19 cellular contexts compared by ENCODE assay signal in genomic region chr3:180531303-180532278, GRCh38.
"Had no signal": no experiment of that assay in that cellular context is flagged by ENCODE, and none has a peak within 500 bp of the region (broad histone marks: within the 10 kb centered on the region; RNA-seq: fewer than 3 reads in every experiment).

No MANE protein-coding gene starts in this region.

- ATAC-seq: HepG2 had no signal

- H3K4me1 ChIP-seq: SJSA1 had no signal

- H3K36me3 ChIP-seq: SJSA1 had no signal

- DNase-seq: IMR-90, Karpas-422, KG1, MM.1S, NCI-H1092 treated with DMSO at 0.1 percent for 48 hours, NCI-H1436, NCI-H187, NCI-H2029 treated with DMSO at 0.1 percent for 48 hours, NCI-H2171 treated with DMSO at 0.1 percent for 48 hours, NCI-H524 treated with DMSO at 0.1 percent for 48 hours, NCI-H69, NCI-H774, Right ventricle myocardium superior, RPMI8226, SIG-M5, SW 1271 had no signal

- H3K27ac ChIP-seq: SJSA1, SK-N-MC had no signal

- H3K4me3 ChIP-seq: SJSA1, SK-N-MC had no signal

- H3K27me3 ChIP-seq: SJSA1 had no signal

- H3K9me3 ChIP-seq: SJSA1 had no signal
